Comparison of ENCODE assay signal across 16 cellular contexts in the genomic region with DNA sequence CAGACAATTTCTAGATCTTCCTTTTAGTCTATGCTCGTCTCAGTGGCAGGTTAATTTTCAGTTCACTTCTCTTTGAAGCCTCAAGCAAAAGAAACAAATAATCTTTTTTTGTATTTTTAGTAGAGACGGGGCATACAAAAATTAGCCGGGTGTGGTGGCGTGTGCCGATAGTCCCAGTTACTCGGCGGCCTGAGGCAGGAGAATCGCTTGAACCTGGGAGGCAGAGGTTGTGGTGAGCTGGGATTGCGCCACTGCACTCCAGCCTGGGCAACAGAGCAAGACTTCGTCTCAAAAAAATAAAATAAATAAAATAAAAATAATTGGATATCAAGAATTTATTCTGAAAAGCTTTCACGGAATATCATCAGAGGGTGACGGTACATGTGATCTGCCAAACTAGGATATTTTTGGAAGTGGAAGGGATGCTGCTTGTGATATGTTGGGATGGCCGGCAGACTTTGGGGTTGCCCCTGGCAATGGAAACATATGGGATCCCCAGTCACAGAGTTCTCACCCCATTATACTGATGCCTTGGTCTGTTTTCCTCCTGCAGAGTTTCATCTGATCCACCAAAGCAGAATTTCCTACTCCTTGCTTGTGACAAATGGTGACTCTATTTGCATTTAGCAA. TPM values are rescaled to one million over a fixed set of nuclear protein-coding genes. Genes with fewer than 3 reads are reported as not detected.
DNase-seq lines count a peak whose midpoint lies in the region; ATAC-seq and TF ChIP-seq lines count a peak whose summit lies in the region.
"Had no signal": no experiment of that assay in that cellular context is flagged by ENCODE, and none has a peak within 500 bp of the region (broad histone marks: within the 10 kb centered on the region; RNA-seq: fewer than 3 reads in every experiment).

No MANE protein-coding gene starts in this region.

- H2BK120ac ChIP-seq in mesenchymal stem cell (ENCODE audit: low read depth, low read length), result no peak overlapping the region

- H2BK5ac ChIP-seq in mesenchymal stem cell (ENCODE audit: low read depth, low read length, poor library complexity, severe bottlenecking), result no peak overlapping the region

- peak overlapping the region; percentile 76 for H3K9ac ChIP-seq in mesenchymal stem cell (ENCODE audit: low read length)

- H3K9me3 ChIP-seq in right atrium auricular region (no peaks in the 10 kb centered on the region), right cardiac atrium (ENCODE audit: control insufficient read depth, low read length) (no peaks in the 10 kb centered on the region), mesenchymal stem cell (ENCODE audit: control insufficient read depth, low read length) (no peaks in the 10 kb centered on the region)
- H3K9me3 ChIP-seq: HAP-1 had no signal

- 92% methylated on average over 13 of the region's 13 CpGs for WGBS in right cardiac atrium
- 91% methylated on average over 10 of the region's 13 CpGs for WGBS in mesenchymal stem cell

- no peak overlapping the region for H2AK5ac ChIP-seq in mesenchymal stem cell (ENCODE audit: low read length, severe bottlenecking)

- no peak overlapping the region for H4K8ac ChIP-seq in mesenchymal stem cell (ENCODE audit: low read length)

- peaks cover 85% of the 10 kb centered on the region for H3K4me1 Mint-ChIP-seq in activated CD4-positive, alpha-beta T cell treated with anti-CD3 and anti-CD28 coated beads for 36 hours

- POLR2A ChIA-PET in activated CD4-positive, alpha-beta T cell treated with anti-CD3 and anti-CD28 coated beads for 36 hours (lab: Charles Lee), result no interaction called here

- H3K23ac ChIP-seq in mesenchymal stem cell (ENCODE audit: low read length in 2 of 2), result no peak overlapping the region

- no peak overlapping the region for H3K14ac ChIP-seq in mesenchymal stem cell (ENCODE audit: low read length in 2 of 2)

- H3K27me3 Mint-ChIP-seq in activated CD4-positive, alpha-beta T cell treated with anti-CD3 and anti-CD28 coated beads for 36 hours, result no peaks in the 10 kb centered on the region
- H3K27me3 Mint-ChIP-seq: CD4-positive, CD25-positive, alpha-beta regulatory T cell had no signal

- H3K27me3 ChIP-seq in right atrium auricular region (no peaks in the 10 kb centered on the region), right cardiac atrium (ENCODE audit: control insufficient read depth, insufficient read depth) (no peaks in the 10 kb centered on the region), mesenchymal stem cell (ENCODE audit: control insufficient read depth in 1 of 2, insufficient read depth in 1 of 2, low read length in 2 of 2) (peaks cover 15 to 21% of the 10 kb centered on the region in 2 experiments)

- H3K36me3 ChIP-seq in right atrium auricular region (no peaks in the 10 kb centered on the region), mesenchymal stem cell (ENCODE audit: control insufficient read depth in 1 of 2, insufficient read depth in 2 of 2, low read depth in 1 of 2, low read length in 2 of 2) (no peaks in the 10 kb centered on the region)
- H3K36me3 ChIP-seq: HAP-1 had no signal

- peak overlapping the region; percentile 92 for H3K27ac Mint-ChIP-seq in activated CD4-positive, alpha-beta T cell treated with anti-CD3 and anti-CD28 coated beads for 36 hours

- H3K36me3 Mint-ChIP-seq in activated CD4-positive, alpha-beta T cell treated with anti-CD3 and anti-CD28 coated beads for 36 hours (ENCODE audit: low read depth), result peaks cover 9% of the 10 kb centered on the region
- H3K36me3 Mint-ChIP-seq: CD4-positive, CD25-positive, alpha-beta regulatory T cell had no signal

- H3K4ac ChIP-seq in mesenchymal stem cell (ENCODE audit: low read depth in 1 of 2, low read length in 2 of 2), result no peak overlapping the region

- CTCF ChIA-PET in activated CD4-positive, alpha-beta T cell treated with anti-CD3 and anti-CD28 coated beads for 36 hours (lab: Charles Lee), result interaction anchor here (1.2 to 3.3 kb wide), 5 partner anchors 10 to 38 kb away, joined by 3 to 12 read pairs (median 6); no protein-coding TSS in a partner anchor

- H3K4me3 ChIP-seq in right atrium auricular region (no peak overlapping the region), right cardiac atrium (ENCODE audit: low read length) (no peak overlapping the region), mesenchymal stem cell (ENCODE audit: insufficient read depth in 1 of 2, low read depth in 1 of 2, low read length in 2 of 2) (no peak overlapping the region)
- H3K4me3 ChIP-seq: HAP-1 had no signal

- no peaks in the 10 kb centered on the region for H3K79me1 ChIP-seq in mesenchymal stem cell (replicated peaks; ENCODE audit: low read length, poor library complexity, severe bottlenecking)

- no peak for TF ChIP-seq CTCF in right atrium auricular region (IDR thresholded peaks at IDR 0.05)

- no peak overlapping the region for H3K4me2 ChIP-seq in mesenchymal stem cell (ENCODE audit: low read length, poor library complexity, severe bottlenecking)

- ATAC-seq in activated CD4-positive, alpha-beta T cell treated with anti-CD3 and anti-CD28 coated beads for 36 hours, result no peak
- ATAC-seq in right cardiac atrium (no peak), HG03045 (IDR thresholded peaks at IDR 0.05; ENCODE audit: unreplicated experiment) (no peak)

- H3K18ac ChIP-seq in mesenchymal stem cell (ENCODE audit: low read depth in 1 of 2, low read length in 2 of 2), result no peak overlapping the region

- H2AFZ ChIP-seq in mesenchymal stem cell (ENCODE audit: low read depth, low read length), result no peak overlapping the region

- no peak overlapping the region for H3K4me3 Mint-ChIP-seq in activated CD4-positive, alpha-beta T cell treated with anti-CD3 and anti-CD28 coated beads for 36 hours

- no peak for DNase-seq in activated CD4-positive, alpha-beta T cell treated with anti-CD3 and anti-CD28 coated beads for 36 hours
- DNase-seq in activated CD4-positive, alpha-beta T cell treated with anti-CD3 and anti-CD28 coated beads for 1 hour, result no peak
- DNase-seq in right atrium auricular region (ENCODE audit: low spot score) (no peak), right cardiac atrium (no peak), mesenchymal stem cell (no peak), pons (ENCODE audit: low spot score) (no peak), T-helper 9 cell (no peak)
- DNase-seq: Calu3; CD4-positive, CD25-positive, alpha-beta regulatory T cell; DMS 273 treated with DMSO at 0.1 percent for 48 hours had no signal

- H3K4me1 ChIP-seq in right atrium auricular region, result peaks cover 0 to 44% of the 10 kb centered on the region in 2 donors
- peaks cover 10% of the 10 kb centered on the region for H3K4me1 ChIP-seq in right cardiac atrium (ENCODE audit: control insufficient read depth, insufficient read depth, low read length)
- H3K4me1 ChIP-seq in mesenchymal stem cell (ENCODE audit: control insufficient read depth, insufficient read depth, low read depth, low read length), result no peaks in the 10 kb centered on the region
- H3K4me1 ChIP-seq: HAP-1 had no signal

- H3K9me3 Mint-ChIP-seq in activated CD4-positive, alpha-beta T cell treated with anti-CD3 and anti-CD28 coated beads for 36 hours (ENCODE audit: low read depth), result no peaks in the 10 kb centered on the region
- H3K9me3 Mint-ChIP-seq: CD4-positive, CD25-positive, alpha-beta regulatory T cell had no signal

- H2BK15ac ChIP-seq in mesenchymal stem cell (ENCODE audit: low read depth, poor library complexity, severe bottlenecking), result no peak overlapping the region

- H3K27ac ChIP-seq in right atrium auricular region, result peak overlapping the region; percentile 80 to 82
- no peak overlapping the region for H3K27ac ChIP-seq in right cardiac atrium (ENCODE audit: low read length)
- no peak overlapping the region for H3K27ac ChIP-seq in mesenchymal stem cell (ENCODE audit: low read length, poor library complexity, severe bottlenecking)
- H3K27ac ChIP-seq: 22Rv1 had no signal

- H2BK12ac ChIP-seq in mesenchymal stem cell (ENCODE audit: low read length in 2 of 2), result no peak overlapping the region

- intact Hi-C loops in activated CD4-positive, alpha-beta T cell treated with anti-CD3 and anti-CD28 coated beads for 36 hours (cut with DNase I, micrococcal nuclease), result no loop called here
- intact Hi-C loops in right cardiac atrium (cut with DNase I), result no loop called here

- no peak overlapping the region for H4K91ac ChIP-seq in mesenchymal stem cell (ENCODE audit: low read length)

RNA-seq across cellular contexts. Expression of gene LCP2, which starts 7.6 kb away (rescaled TPM):
- total RNA-seq in activated CD4-positive, alpha-beta T cell treated with anti-CD3 and anti-CD28 coated beads for 36 hours, result 100 to 1,000 TPM; 173 to 232 TPM
- 1 to 10 TPM; 3.9 to 6.5 TPM for total RNA-seq in right atrium auricular region
- 10 to 100 TPM in 3 of 4 donors, 1 to 10 TPM in 1; 7.2 to 10.9 (median 10.4) TPM for total RNA-seq in right cardiac atrium
- polyA plus RNA-seq in right cardiac atrium, result 3.0 TPM
- polyA plus RNA-seq in mesenchymal stem cell (2013, experiment 1 of 2), result 0.10 TPM
- 0.05 TPM for polyA plus RNA-seq in mesenchymal stem cell (2013, experiment 2 of 2)
- total RNA-seq: A673, Calu3, Daoy had no signal
- polyA plus RNA-seq: BJ had no signal

Comparison
In these comparisons a context has a peak if more than half of its experiments do, and no peak if none do; other contexts are left out.
1. H3K27ac ChIP-seq: peak in right atrium auricular region (2 of 2); none in right cardiac atrium (single experiment) and mesenchymal stem cell (single experiment).
2. RNA of gene LCP2, which starts 7.6 kb away (total RNA-seq): 173 to 232 TPM in activated CD4-positive, alpha-beta T cell treated with anti-CD3 and anti-CD28 coated beads for 36 hours; 7.2 to 10.9 TPM in right cardiac atrium and 3.9 to 6.5 TPM in right atrium auricular region; every median in the first group is over 10 times any median in the second.